13 cellular contexts compared by ENCODE assay signal in the genomic region with DNA sequence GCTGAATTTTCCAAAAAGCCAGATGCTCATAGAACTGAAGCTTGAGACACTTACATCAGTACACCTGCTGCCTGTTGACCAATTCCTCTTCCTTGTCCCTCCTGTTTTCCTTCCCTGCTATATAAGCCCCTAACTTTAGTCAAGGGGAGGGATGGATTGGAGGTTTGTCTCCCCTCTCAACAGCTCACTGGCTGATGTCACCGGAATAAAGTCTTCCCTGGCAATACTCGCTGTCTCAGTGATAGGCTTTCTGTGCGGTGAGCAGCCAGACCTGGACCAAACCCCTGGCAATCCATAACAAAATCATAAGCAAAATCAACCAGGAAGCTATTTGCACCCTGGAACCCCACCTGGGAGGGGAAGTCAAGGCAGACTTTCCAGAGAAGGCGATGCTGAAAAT. TPM values are rescaled to one million over a fixed set of nuclear protein-coding genes. Genes with fewer than 3 reads are reported as not detected.
A peak's percentile ranks its signal among the peaks of the same experiment; 100 is the strongest.
DNase-seq lines count a peak whose midpoint lies in the region; ATAC-seq and TF ChIP-seq lines count a peak whose summit lies in the region.
"Had no signal": no experiment of that assay in that cellular context is flagged by ENCODE, and none has a peak within 500 bp of the region (broad histone marks: within the 10 kb centered on the region; RNA-seq: fewer than 3 reads in every experiment).

No MANE protein-coding gene starts in this region.

- no peak overlapping the region for H3K4me3 ChIP-seq in CD4-positive, alpha-beta memory T cell (ENCODE audit: low read length in 2 of 2)
- H3K4me3 ChIP-seq in GM12865 (ENCODE audit: low read depth, low read length), result peak overlapping the region; percentile 83

- DNase-seq in CD4-positive, alpha-beta memory T cell, result no peak
- peak; percentile 30 for DNase-seq in GM12865 (ENCODE audit: low read depth)
- no peak for DNase-seq in activated CD8-positive, alpha-beta T cell treated with anti-CD3 and anti-CD28 coated beads for 36 hours
- no peak for DNase-seq in naive thymus-derived CD8-positive, alpha-beta T cell
- DNase-seq in effector CD8-positive, alpha-beta T cell (lab: John Stamatoyannopoulos, UW), result no peak
- DNase-seq in SHP77 (lab: John Stamatoyannopoulos, UW), result no peak
- DNase-seq: KBM-7, kidney, T-helper 9 cell had no signal

- H3K4me1 ChIP-seq in CD4-positive, alpha-beta memory T cell (ENCODE audit: insufficient read depth, low read length), result peaks cover 53% of the 10 kb centered on the region

- H3K4me3 Mint-ChIP-seq in CD4-positive, alpha-beta memory T cell, result peak overlapping the region; percentile 76 to 92 (median 85)
- peak overlapping the region; percentile 60 for H3K4me3 Mint-ChIP-seq in activated CD8-positive, alpha-beta T cell treated with anti-CD3 and anti-CD28 coated beads for 36 hours
- H3K4me3 Mint-ChIP-seq in naive thymus-derived CD8-positive, alpha-beta T cell, result peak overlapping the region; percentile 61 to 88 (median 78)

- no peaks in the 10 kb centered on the region for H3K9me3 Mint-ChIP-seq in CD4-positive, alpha-beta memory T cell
- H3K9me3 Mint-ChIP-seq in activated CD8-positive, alpha-beta T cell treated with anti-CD3 and anti-CD28 coated beads for 36 hours, result no peaks in the 10 kb centered on the region
- no peaks in the 10 kb centered on the region for H3K9me3 Mint-ChIP-seq in naive thymus-derived CD8-positive, alpha-beta T cell

- peaks cover 0 to 3% of the 10 kb centered on the region in 2 donors for H3K27me3 Mint-ChIP-seq in CD4-positive, alpha-beta memory T cell
- peaks cover 24% of the 10 kb centered on the region for H3K27me3 Mint-ChIP-seq in activated CD8-positive, alpha-beta T cell treated with anti-CD3 and anti-CD28 coated beads for 36 hours
- H3K27me3 Mint-ChIP-seq in naive thymus-derived CD8-positive, alpha-beta T cell, result peaks cover 10 to 54% (median 29%) of the 10 kb centered on the region in 5 donors

- peaks cover 28 to 67% (median 43%) of the 10 kb centered on the region in 4 donors for H3K4me1 Mint-ChIP-seq in CD4-positive, alpha-beta memory T cell
- peaks cover 46% of the 10 kb centered on the region for H3K4me1 Mint-ChIP-seq in activated CD8-positive, alpha-beta T cell treated with anti-CD3 and anti-CD28 coated beads for 36 hours (ENCODE audit: low read depth)
- peaks cover 22 to 63% (median 38%) of the 10 kb centered on the region in 4 donors for H3K4me1 Mint-ChIP-seq in naive thymus-derived CD8-positive, alpha-beta T cell

- H3K36me3 Mint-ChIP-seq in CD4-positive, alpha-beta memory T cell, result peaks cover 0 to 4% of the 10 kb centered on the region in 2 donors
- H3K36me3 Mint-ChIP-seq in activated CD8-positive, alpha-beta T cell treated with anti-CD3 and anti-CD28 coated beads for 36 hours (ENCODE audit: low read depth), result no peaks in the 10 kb centered on the region
- peaks cover 0 to 6% (median 6%) of the 10 kb centered on the region in 3 donors for H3K36me3 Mint-ChIP-seq in naive thymus-derived CD8-positive, alpha-beta T cell

- intact Hi-C loops in CD4-positive, alpha-beta memory T cell (cut with micrococcal nuclease), result no loop called here
- intact Hi-C loops in activated CD8-positive, alpha-beta T cell treated with anti-CD3 and anti-CD28 coated beads for 36 hours (cut with micrococcal nuclease), result no loop called here

- no peak for TF ChIP-seq CTCF in GM12865 (IDR thresholded peaks at IDR 0.05; ENCODE audit: insufficient read depth, low read depth, low read length, missing control alignments)
- TF ChIP-seq CTCF in activated CD8-positive, alpha-beta T cell treated with anti-CD3 and anti-CD28 coated beads for 36 hours (IDR thresholded peaks at IDR 0.05), result no peak

- no peak overlapping the region for H3K27ac ChIP-seq in CD4-positive, alpha-beta memory T cell (ENCODE audit: low read depth, low read length)
- H3K27ac ChIP-seq: right atrium auricular region had no signal

- no peaks in the 10 kb centered on the region for H3K27me3 ChIP-seq in CD4-positive, alpha-beta memory T cell (ENCODE audit: insufficient read depth, low read length)
- H3K27me3 ChIP-seq: Peyer's patch, right atrium auricular region had no signal

- peak overlapping the region in 6 of 7 donors; percentile 17 to 83 (median 53) for H3K27ac Mint-ChIP-seq in CD4-positive, alpha-beta memory T cell
- no peak overlapping the region for H3K27ac Mint-ChIP-seq in activated CD8-positive, alpha-beta T cell treated with anti-CD3 and anti-CD28 coated beads for 36 hours
- peak overlapping the region in 1 of 10 donors; percentile 36 for H3K27ac Mint-ChIP-seq in naive thymus-derived CD8-positive, alpha-beta T cell

- H3K36me3 ChIP-seq in CD4-positive, alpha-beta memory T cell (ENCODE audit: insufficient read depth, low read length), result no peaks in the 10 kb centered on the region
- H3K36me3 ChIP-seq: Peyer's patch, right atrium auricular region had no signal

- H3K9me3 ChIP-seq in CD4-positive, alpha-beta memory T cell (ENCODE audit: control insufficient read depth in 1 of 2, low read length in 2 of 2), result no peaks in the 10 kb centered on the region
- H3K9me3 ChIP-seq: Peyer's patch, right atrium auricular region had no signal

- POLR2A ChIA-PET in CD4-positive, alpha-beta memory T cell (lab: Charles Lee; ENCODE audit: partially characterized antibody), result no interaction called here
- POLR2A ChIA-PET in activated CD8-positive, alpha-beta T cell treated with anti-CD3 and anti-CD28 coated beads for 36 hours (lab: Charles Lee), result interaction anchor here (1.0 kb wide), 1 partner anchor 10 kb away, joined by 3 read pairs; no protein-coding TSS in a partner anchor
- POLR2A ChIA-PET in naive thymus-derived CD8-positive, alpha-beta T cell (lab: Charles Lee), result no interaction called here

- ATAC-seq in activated CD8-positive, alpha-beta T cell treated with anti-CD3 and anti-CD28 coated beads for 36 hours, result no peak
- ATAC-seq in naive thymus-derived CD8-positive, alpha-beta T cell, result no peak
- no peak for ATAC-seq in GM21381 (IDR thresholded peaks at IDR 0.05; ENCODE audit: unreplicated experiment)

- CTCF ChIA-PET in CD4-positive, alpha-beta memory T cell (lab: Charles Lee; ENCODE audit: partially characterized antibody), result interaction anchor here (0.7 kb wide), 1 partner anchor 9 kb away, joined by 3 read pairs; no protein-coding TSS in a partner anchor
- CTCF ChIA-PET in activated CD8-positive, alpha-beta T cell treated with anti-CD3 and anti-CD28 coated beads for 36 hours (lab: Charles Lee), result interaction anchor here (1.4 to 2.5 kb wide), 2 partner anchors 11 to 155 kb away, joined by 3 to 9 read pairs; no protein-coding TSS in a partner anchor

RNA-seq across cellular contexts. Expression of a gene that starts 0.9 kb away (rescaled TPM):
- 1 to 10 TPM; 7.2 to 9.1 TPM for total RNA-seq in CD4-positive, alpha-beta memory T cell
- 10 to 100 TPM; 14.4 to 27.8 TPM for polyA plus RNA-seq in CD4-positive, alpha-beta memory T cell
- 1 to 10 TPM; 6.5 to 7.7 TPM for total RNA-seq in activated CD8-positive, alpha-beta T cell treated with anti-CD3 and anti-CD28 coated beads for 36 hours
- 1 to 10 TPM; 2.3 to 3.0 TPM for total RNA-seq in naive thymus-derived CD8-positive, alpha-beta T cell
- under 1 TPM; 0.20 to 0.42 (median 0.40) TPM for polyA plus RNA-seq in naive thymus-derived CD8-positive, alpha-beta T cell

RNA-seq across cellular contexts. Expression of a gene that starts 26.3 kb away (rescaled TPM):
- under 1 TPM; 0.39 to 0.55 TPM for total RNA-seq in CD4-positive, alpha-beta memory T cell
- not detected for polyA plus RNA-seq in CD4-positive, alpha-beta memory T cell
- not detected for total RNA-seq in activated CD8-positive, alpha-beta T cell treated with anti-CD3 and anti-CD28 coated beads for 36 hours
- total RNA-seq in naive thymus-derived CD8-positive, alpha-beta T cell, result under 1 TPM; 0.29 to 0.33 TPM
- polyA plus RNA-seq in naive thymus-derived CD8-positive, alpha-beta T cell, result not detected
- total RNA-seq: NCI-H460, right atrium auricular region had no signal
